Comparison of ENCODE assay signal across 1 cellular context in the genomic region with DNA sequence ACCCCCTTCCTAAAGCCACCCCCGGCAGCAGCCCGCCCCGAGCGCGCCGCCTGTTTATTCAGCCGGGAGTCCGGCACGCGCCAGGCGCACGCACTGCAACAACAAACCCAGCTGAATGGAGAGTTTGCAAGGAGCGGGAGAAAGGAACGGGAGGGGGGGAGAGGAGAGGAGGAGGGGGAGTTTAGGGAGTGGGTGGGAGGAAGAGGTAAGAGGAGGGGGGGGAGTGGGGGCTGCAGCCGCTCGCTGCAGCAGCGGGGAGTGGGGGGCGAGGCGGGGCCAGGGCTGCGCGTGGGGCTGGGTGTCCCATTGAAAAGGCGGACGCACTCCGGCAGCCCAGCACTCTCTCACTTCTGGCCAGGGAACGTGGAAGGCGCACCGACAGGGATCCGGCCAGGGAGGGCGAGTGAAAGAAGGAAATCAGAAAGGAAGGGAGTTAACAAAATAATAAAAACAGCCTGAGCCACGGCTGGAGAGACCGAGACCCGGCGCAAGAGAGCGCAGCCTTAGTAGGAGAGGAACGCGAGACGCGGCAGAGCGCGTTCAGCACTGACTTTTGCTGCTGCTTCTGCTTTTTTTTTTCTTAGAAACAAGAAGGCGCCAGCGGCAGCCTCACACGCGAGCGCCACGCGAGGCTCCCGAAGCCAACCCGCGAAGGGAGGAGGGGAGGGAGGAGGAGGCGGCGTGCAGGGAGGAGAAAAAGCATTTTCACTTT.
TF ChIP-seq lines count a peak whose summit lies in the region.

Gene ASCL1 (plus strand): TSS at position 336 of the 712 bp plus-strand sequence. CDS start 571 bp downstream, outside the sequence.

TF ChIP-seq in GM12878, 131 proteins besides CTCF, POLR2A, EP300 and RAD21 (continued from another document and continues in another):
- TF ChIP-seq, protein P1, sequence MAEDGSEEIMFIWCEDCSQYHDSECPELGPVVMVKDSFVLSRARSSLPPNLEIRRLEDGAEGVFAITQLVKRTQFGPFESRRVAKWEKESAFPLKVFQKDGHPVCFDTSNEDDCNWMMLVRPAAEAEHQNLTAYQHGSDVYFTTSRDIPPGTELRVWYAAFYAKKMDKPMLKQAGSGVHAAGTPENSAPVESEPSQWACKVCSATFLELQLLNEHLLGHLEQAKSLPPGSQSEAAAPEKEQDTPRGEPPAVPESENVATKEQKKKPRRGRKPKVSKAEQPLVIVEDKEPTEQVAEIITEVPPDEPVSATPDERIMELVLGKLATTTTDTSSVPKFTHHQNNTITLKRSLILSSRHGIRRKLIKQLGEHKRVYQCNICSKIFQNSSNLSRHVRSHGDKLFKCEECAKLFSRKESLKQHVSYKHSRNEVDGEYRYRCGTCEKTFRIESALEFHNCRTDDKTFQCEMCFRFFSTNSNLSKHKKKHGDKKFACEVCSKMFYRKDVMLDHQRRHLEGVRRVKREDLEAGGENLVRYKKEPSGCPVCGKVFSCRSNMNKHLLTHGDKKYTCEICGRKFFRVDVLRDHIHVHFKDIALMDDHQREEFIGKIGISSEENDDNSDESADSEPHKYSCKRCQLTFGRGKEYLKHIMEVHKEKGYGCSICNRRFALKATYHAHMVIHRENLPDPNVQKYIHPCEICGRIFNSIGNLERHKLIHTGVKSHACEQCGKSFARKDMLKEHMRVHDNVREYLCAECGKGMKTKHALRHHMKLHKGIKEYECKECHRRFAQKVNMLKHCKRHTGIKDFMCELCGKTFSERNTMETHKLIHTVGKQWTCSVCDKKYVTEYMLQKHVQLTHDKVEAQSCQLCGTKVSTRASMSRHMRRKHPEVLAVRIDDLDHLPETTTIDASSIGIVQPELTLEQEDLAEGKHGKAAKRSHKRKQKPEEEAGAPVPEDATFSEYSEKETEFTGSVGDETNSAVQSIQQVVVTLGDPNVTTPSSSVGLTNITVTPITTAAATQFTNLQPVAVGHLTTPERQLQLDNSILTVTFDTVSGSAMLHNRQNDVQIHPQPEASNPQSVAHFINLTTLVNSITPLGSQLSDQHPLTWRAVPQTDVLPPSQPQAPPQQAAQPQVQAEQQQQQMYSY (CRISPR knock-in tag; IDR thresholded peaks at IDR 0.05) = no peak
- TF ChIP-seq TBL1XR1 (IDR thresholded peaks at IDR 0.05; ENCODE audit: low read depth, low read length) (no peak), SIN3A (IDR thresholded peaks at IDR 0.05; ENCODE audit: low read depth, low read length) (0 out of 2 replicates have a peak, but pooled peaks have one; percentile 23), CHD4 (IDR thresholded peaks at IDR 0.05) (no peak), ZNF384 (IDR thresholded peaks at IDR 0.05; ENCODE audit: borderline replicate concordance, low read depth, low read length) (peak; percentile 92), HDAC6 (IDR thresholded peaks at IDR 0.05; ENCODE audit: unreplicated experiment) (peak; percentile 38), SMC3 (IDR thresholded peaks at IDR 0.05; ENCODE audit: borderline replicate concordance, low read length) (no peak), NFIC (IDR thresholded peaks at IDR 0.05; ENCODE audit: low read depth, low read length) (no peak), YBX1 (IDR thresholded peaks at IDR 0.05) (no peak), MLLT1 (IDR thresholded peaks at IDR 0.05) (peak; percentile 94), MTA2 (IDR thresholded peaks at IDR 0.05; ENCODE audit: low read depth) (no peak), SRF (IDR thresholded peaks at IDR 0.05; ENCODE audit: low read depth in 2 of 2, low read length in 2 of 2) (no peak), CREM (IDR thresholded peaks at IDR 0.05; ENCODE audit: low read depth) (no peak), ASH2L (IDR thresholded peaks at IDR 0.05; ENCODE audit: borderline replicate concordance, low read depth) (no peak), TCF7 (IDR thresholded peaks at IDR 0.05; ENCODE audit: borderline replicate concordance) (no peak), MEF2B (IDR thresholded peaks at IDR 0.05; ENCODE audit: partially characterized antibody, poor library complexity, severe bottlenecking) (no peak), ZNF622 (IDR thresholded peaks at IDR 0.05) (no peak), CBX5 (IDR thresholded peaks at IDR 0.05; ENCODE audit: low read depth) (no peak), ZBED1 (IDR thresholded peaks at IDR 0.05; ENCODE audit: borderline replicate concordance) (no peak), EGR1 (IDR thresholded peaks at IDR 0.05; ENCODE audit: borderline replicate concordance in 1 of 2, low read depth in 2 of 2, low read length in 2 of 2) (no peak), FOXK2 (IDR thresholded peaks at IDR 0.05) (no peak), EZH2 (IDR thresholded peaks at IDR 0.05; ENCODE audit: borderline replicate concordance, control insufficient read depth, low read depth, low read length) (no peak), RFX5 (IDR thresholded peaks at IDR 0.05; ENCODE audit: low read depth, low read length) (no peak), ZNF217 (IDR thresholded peaks at IDR 0.05) (no peak), E4F1 (IDR thresholded peaks at IDR 0.05; ENCODE audit: borderline replicate concordance, partially characterized antibody) (no peak)
- TF ChIP-seq, protein P2, sequence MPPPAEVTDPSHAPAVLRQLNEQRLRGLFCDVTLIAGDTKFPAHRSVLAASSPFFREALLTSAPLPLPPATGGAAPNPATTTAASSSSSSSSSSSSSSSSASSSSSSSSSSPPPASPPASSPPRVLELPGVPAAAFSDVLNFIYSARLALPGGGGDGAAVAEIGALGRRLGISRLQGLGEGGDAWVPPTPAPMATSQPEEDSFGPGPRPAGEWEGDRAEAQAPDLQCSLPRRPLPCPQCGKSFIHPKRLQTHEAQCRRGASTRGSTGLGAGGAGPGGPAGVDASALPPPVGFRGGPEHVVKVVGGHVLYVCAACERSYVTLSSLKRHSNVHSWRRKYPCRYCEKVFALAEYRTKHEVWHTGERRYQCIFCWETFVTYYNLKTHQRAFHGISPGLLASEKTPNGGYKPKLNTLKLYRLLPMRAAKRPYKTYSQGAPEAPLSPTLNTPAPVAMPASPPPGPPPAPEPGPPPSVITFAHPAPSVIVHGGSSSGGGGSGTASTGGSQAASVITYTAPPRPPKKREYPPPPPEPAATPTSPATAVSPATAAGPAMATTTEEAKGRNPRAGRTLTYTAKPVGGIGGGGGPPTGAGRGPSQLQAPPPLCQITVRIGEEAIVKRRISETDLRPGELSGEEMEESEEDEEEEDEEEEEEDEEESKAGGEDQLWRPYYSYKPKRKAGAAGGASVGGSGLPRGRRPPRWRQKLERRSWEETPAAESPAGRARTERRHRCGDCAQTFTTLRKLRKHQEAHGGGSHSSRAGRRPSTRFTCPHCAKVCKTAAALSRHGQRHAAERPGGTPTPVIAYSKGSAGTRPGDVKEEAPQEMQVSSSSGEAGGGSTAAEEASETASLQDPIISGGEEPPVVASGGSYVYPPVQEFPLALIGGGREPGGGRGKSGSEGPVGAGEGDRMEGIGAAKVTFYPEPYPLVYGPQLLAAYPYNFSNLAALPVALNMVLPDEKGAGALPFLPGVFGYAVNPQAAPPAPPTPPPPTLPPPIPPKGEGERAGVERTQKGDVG (CRISPR knock-in tag; IDR thresholded peaks at IDR 0.05) = no peak
- TF ChIP-seq, protein P3, sequence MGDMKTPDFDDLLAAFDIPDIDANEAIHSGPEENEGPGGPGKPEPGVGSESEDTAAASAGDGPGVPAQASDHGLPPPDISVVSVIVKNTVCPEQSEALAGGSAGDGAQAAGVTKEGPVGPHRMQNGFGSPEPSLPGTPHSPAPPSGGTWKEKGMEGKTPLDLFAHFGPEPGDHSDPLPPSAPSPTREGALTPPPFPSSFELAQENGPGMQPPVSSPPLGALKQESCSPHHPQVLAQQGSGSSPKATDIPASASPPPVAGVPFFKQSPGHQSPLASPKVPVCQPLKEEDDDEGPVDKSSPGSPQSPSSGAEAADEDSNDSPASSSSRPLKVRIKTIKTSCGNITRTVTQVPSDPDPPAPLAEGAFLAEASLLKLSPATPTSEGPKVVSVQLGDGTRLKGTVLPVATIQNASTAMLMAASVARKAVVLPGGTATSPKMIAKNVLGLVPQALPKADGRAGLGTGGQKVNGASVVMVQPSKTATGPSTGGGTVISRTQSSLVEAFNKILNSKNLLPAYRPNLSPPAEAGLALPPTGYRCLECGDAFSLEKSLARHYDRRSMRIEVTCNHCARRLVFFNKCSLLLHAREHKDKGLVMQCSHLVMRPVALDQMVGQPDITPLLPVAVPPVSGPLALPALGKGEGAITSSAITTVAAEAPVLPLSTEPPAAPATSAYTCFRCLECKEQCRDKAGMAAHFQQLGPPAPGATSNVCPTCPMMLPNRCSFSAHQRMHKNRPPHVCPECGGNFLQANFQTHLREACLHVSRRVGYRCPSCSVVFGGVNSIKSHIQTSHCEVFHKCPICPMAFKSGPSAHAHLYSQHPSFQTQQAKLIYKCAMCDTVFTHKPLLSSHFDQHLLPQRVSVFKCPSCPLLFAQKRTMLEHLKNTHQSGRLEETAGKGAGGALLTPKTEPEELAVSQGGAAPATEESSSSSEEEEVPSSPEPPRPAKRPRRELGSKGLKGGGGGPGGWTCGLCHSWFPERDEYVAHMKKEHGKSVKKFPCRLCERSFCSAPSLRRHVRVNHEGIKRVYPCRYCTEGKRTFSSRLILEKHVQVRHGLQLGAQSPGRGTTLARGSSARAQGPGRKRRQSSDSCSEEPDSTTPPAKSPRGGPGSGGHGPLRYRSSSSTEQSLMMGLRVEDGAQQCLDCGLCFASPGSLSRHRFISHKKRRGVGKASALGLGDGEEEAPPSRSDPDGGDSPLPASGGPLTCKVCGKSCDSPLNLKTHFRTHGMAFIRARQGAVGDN (IDR thresholded peaks at IDR 0.05) = peak; percentile 23; the same call in 1 of the 2 replicates
- TF ChIP-seq, protein P4, sequence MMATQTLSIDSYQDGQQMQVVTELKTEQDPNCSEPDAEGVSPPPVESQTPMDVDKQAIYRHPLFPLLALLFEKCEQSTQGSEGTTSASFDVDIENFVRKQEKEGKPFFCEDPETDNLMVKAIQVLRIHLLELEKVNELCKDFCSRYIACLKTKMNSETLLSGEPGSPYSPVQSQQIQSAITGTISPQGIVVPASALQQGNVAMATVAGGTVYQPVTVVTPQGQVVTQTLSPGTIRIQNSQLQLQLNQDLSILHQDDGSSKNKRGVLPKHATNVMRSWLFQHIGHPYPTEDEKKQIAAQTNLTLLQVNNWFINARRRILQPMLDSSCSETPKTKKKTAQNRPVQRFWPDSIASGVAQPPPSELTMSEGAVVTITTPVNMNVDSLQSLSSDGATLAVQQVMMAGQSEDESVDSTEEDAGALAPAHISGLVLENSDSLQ (IDR thresholded peaks at IDR 0.05) = no peak
- TF ChIP-seq, protein P5, sequence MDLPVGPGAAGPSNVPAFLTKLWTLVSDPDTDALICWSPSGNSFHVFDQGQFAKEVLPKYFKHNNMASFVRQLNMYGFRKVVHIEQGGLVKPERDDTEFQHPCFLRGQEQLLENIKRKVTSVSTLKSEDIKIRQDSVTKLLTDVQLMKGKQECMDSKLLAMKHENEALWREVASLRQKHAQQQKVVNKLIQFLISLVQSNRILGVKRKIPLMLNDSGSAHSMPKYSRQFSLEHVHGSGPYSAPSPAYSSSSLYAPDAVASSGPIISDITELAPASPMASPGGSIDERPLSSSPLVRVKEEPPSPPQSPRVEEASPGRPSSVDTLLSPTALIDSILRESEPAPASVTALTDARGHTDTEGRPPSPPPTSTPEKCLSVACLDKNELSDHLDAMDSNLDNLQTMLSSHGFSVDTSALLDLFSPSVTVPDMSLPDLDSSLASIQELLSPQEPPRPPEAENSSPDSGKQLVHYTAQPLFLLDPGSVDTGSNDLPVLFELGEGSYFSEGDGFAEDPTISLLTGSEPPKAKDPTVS (IDR thresholded peaks at IDR 0.05; ENCODE audit: low read depth, low read length) = no peak
- TF ChIP-seq, protein P6, sequence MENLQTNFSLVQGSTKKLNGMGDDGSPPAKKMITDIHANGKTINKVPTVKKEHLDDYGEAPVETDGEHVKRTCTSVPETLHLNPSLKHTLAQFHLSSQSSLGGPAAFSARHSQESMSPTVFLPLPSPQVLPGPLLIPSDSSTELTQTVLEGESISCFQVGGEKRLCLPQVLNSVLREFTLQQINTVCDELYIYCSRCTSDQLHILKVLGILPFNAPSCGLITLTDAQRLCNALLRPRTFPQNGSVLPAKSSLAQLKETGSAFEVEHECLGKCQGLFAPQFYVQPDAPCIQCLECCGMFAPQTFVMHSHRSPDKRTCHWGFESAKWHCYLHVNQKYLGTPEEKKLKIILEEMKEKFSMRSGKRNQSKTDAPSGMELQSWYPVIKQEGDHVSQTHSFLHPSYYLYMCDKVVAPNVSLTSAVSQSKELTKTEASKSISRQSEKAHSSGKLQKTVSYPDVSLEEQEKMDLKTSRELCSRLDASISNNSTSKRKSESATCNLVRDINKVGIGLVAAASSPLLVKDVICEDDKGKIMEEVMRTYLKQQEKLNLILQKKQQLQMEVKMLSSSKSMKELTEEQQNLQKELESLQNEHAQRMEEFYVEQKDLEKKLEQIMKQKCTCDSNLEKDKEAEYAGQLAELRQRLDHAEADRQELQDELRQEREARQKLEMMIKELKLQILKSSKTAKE (IDR thresholded peaks at IDR 0.05; ENCODE audit: low read depth, poor library complexity, severe bottlenecking) = no peak
- TF ChIP-seq, protein P7, sequence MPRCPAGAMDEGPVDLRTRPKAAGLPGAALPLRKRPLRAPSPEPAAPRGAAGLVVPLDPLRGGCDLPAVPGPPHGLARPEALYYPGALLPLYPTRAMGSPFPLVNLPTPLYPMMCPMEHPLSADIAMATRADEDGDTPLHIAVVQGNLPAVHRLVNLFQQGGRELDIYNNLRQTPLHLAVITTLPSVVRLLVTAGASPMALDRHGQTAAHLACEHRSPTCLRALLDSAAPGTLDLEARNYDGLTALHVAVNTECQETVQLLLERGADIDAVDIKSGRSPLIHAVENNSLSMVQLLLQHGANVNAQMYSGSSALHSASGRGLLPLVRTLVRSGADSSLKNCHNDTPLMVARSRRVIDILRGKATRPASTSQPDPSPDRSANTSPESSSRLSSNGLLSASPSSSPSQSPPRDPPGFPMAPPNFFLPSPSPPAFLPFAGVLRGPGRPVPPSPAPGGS (IDR thresholded peaks at IDR 0.05; ENCODE audit: borderline replicate concordance, insufficient read depth, low read depth, low read length, poor library complexity, severe bottlenecking) = no peak
